ENCODE assay signal across 18 cellular contexts in genomic region chr10:118742787-118743186, GRCh38. TPM values are rescaled to one million over a fixed set of nuclear protein-coding genes. Genes with fewer than 3 reads are reported as not detected.
DNase-seq lines count a peak whose midpoint lies in the region; ATAC-seq and TF ChIP-seq lines count a peak whose summit lies in the region.
"Had no signal": no experiment of that assay in that cellular context is flagged by ENCODE, and none has a peak within 500 bp of the region (broad histone marks: within the 10 kb centered on the region; RNA-seq: fewer than 3 reads in every experiment).

No MANE protein-coding gene starts in this region.

- H3K9me3 ChIP-seq in neural progenitor cell (ENCODE audit: low read depth): no peaks in the 10 kb centered on the region
- H3K9me3 ChIP-seq: heart right ventricle, thyroid gland had no signal

- no peak overlapping the region for H3K27ac ChIP-seq in neural progenitor cell
- H3K27ac ChIP-seq: heart right ventricle, thyroid gland had no signal

- TF ChIP-seq CTCF in AG10803 (conservative IDR thresholded peaks at IDR 0.05; ENCODE audit: low read length): no peak
- no peak for TF ChIP-seq CTCF in neural progenitor cell (IDR thresholded peaks at IDR 0.05)
- no peak for TF ChIP-seq CTCF in GM20000 (IDR thresholded peaks at IDR 0.05; ENCODE audit: extremely low read depth, missing control alignments)

- no peak overlapping the region for H3K9ac ChIP-seq in neural progenitor cell

- H3K27me3 ChIP-seq in neural progenitor cell: no peaks in the 10 kb centered on the region
- H3K27me3 ChIP-seq: heart right ventricle, thyroid gland had no signal

- no peaks in the 10 kb centered on the region for H3K9me3 Mint-ChIP-seq in effector memory CD8-positive, alpha-beta T cell
- peaks cover 15% of the 10 kb centered on the region for H3K9me3 Mint-ChIP-seq in neural progenitor cell
- H3K9me3 Mint-ChIP-seq: endodermal cell had no signal

- peak overlapping the region; percentile 9 to 56 for H3K27ac Mint-ChIP-seq in effector memory CD8-positive, alpha-beta T cell
- H3K27ac Mint-ChIP-seq in neural progenitor cell: no peak overlapping the region
- H3K27ac Mint-ChIP-seq: endodermal cell had no signal

- peak overlapping the region; percentile 26 for H3K4me2 ChIP-seq in neural progenitor cell

- no peak overlapping the region for H3K4me3 Mint-ChIP-seq in effector memory CD8-positive, alpha-beta T cell
- H3K4me3 Mint-ChIP-seq in neural progenitor cell: no peak overlapping the region
- H3K4me3 Mint-ChIP-seq: endodermal cell had no signal

- no peak for ATAC-seq in effector memory CD8-positive, alpha-beta T cell (replicated peaks)
- no peak for ATAC-seq in HG03095 (IDR thresholded peaks at IDR 0.05; ENCODE audit: unreplicated experiment)
- ATAC-seq: heart right ventricle had no signal

- peaks cover 77% of the 10 kb centered on the region for H4K20me1 ChIP-seq in neural progenitor cell (ENCODE audit: low read depth)

- H3F3A ChIP-seq in neural progenitor cell (ENCODE audit: low read depth): no peaks in the 10 kb centered on the region

- H3K4me1 Mint-ChIP-seq in effector memory CD8-positive, alpha-beta T cell (ENCODE audit: low read depth in 2 of 2): peaks cover 38 to 70% of the 10 kb centered on the region in 2 donors
- peaks cover 3% of the 10 kb centered on the region for H3K4me1 Mint-ChIP-seq in neural progenitor cell

- H3K4me1 ChIP-seq in neural progenitor cell: peaks cover 6% of the 10 kb centered on the region

- H3K79me2 ChIP-seq in neural progenitor cell (ENCODE audit: low read depth): peaks cover 100% of the 10 kb centered on the region

- no peak overlapping the region for H2AFZ ChIP-seq in neural progenitor cell (replicated peaks)

- DNase-seq in AG10803 (ENCODE audit: low read depth) (peak; percentile 77), NCI-H82 treated with DMSO at 0.1 percent for 48 hours (lab: John Stamatoyannopoulos, UW; ENCODE audit: unreplicated experiment) (peak; percentile 24), neural progenitor cell (ENCODE audit: low spot score) (no peak), GM20000 (ENCODE audit: low spot score) (no peak), A172 (ENCODE audit: low spot score) (no peak), NCI-H146 (lab: John Stamatoyannopoulos, UW) (no peak)
- no peak for DNase-seq in effector memory CD8-positive, alpha-beta T cell
- DNase-seq: activated CD4-positive, alpha-beta T cell treated with anti-CD3 and anti-CD28 coated beads for 48 hours; activated naive CD4-positive, alpha-beta T cell treated with Interleukin-2 at 50 U/mL for 16 hours; endodermal cell; heart right ventricle; kidney glomerular epithelial cell; NCI-H2081 treated with DMSO at 0.1 percent for 48 hours; RPMI8226; stimulated activated CD4-positive, alpha-beta T cell treated with anti-CD3 and anti-CD28 coated beads, Interleukin-2, amount 100 ng/mL, for 24 hours; stimulated activated CD8-positive, alpha-beta memory T cell treated with anti-CD3 and anti-CD28 coated beads, Interleukin-4, amount 100 ng/mL, for 48 hours; thyroid gland had no signal

- H3K36me3 ChIP-seq in neural progenitor cell: no peaks in the 10 kb centered on the region
- H3K36me3 ChIP-seq: heart right ventricle, thyroid gland had no signal

- no peaks in the 10 kb centered on the region for H3K27me3 Mint-ChIP-seq in effector memory CD8-positive, alpha-beta T cell
- peaks cover 2% of the 10 kb centered on the region for H3K27me3 Mint-ChIP-seq in neural progenitor cell (ENCODE audit: insufficient read depth, low read depth)

- H3K36me3 Mint-ChIP-seq in effector memory CD8-positive, alpha-beta T cell (ENCODE audit: insufficient read depth): peaks cover 9% of the 10 kb centered on the region
- H3K36me3 Mint-ChIP-seq in neural progenitor cell: peaks cover 33% of the 10 kb centered on the region

- H3K4me3 ChIP-seq in AG10803 (ENCODE audit: low read length): no peak overlapping the region
- no peak overlapping the region for H3K4me3 ChIP-seq in neural progenitor cell
- H3K4me3 ChIP-seq: heart right ventricle, thyroid gland had no signal

RNA-seq across cellular contexts. Expression of gene CACUL1, which starts 12.0 kb away (rescaled TPM):
- 28.3 and 38.8 TPM in 2 replicates for total RNA-seq in neural progenitor cell (ENCODE audit: low replicate concordance)
- 39.2 and 41.6 TPM in 2 replicates for total RNA-seq in A172 (2014; rRNA removed; shearing (Covaris generic))

Comparison
In these comparisons a context has a peak if more than half of its experiments do, and no peak if none do; other contexts are left out.
1. DNase-seq: peak in AG10803 (single experiment) and NCI-H82 treated with DMSO at 0.1 percent for 48 hours (single experiment); none in effector memory CD8-positive, alpha-beta T cell (0 of 3), neural progenitor cell (single experiment), GM20000 (single experiment), A172 (single experiment) and NCI-H146 (single experiment).